Comparison of ENCODE assay signal across 1 cellular context in the genomic region with DNA sequence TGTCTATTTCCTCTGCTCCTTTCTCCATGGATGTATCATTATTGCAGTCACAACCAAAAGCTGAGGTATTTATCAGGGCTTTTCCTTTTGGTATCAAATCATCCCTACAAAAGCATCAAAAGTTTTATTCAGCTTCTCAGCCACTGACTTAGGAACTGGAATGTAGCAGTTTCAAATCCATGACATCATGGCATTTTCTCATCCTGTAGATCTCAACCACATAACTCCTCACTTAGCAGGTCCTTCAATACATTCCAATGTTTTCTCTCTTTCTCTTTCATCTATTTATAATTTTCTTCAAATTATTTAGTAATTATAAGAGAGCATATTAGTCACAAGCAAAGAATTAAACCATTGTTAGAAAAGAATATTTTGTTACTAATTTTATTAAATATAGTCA.
TF ChIP-seq lines count a peak whose summit lies in the region.

No MANE protein-coding gene starts in this region.

TF ChIP-seq in IMR-90, 13 proteins besides CTCF, POLR2A, EP300 and RAD21 (continued from another document):
- TF ChIP-seq CHD1 (IDR thresholded peaks at IDR 0.05; ENCODE audit: low read depth, low read length) = no peak
TF ChIP-seq in IMR-90: peak in this region for 0.
